Comparison of ENCODE assay signal across 8 cellular contexts in genomic region chr1:183604048-183604808, GRCh38.
DNase-seq lines count a peak whose midpoint lies in the region; ATAC-seq and TF ChIP-seq lines count a peak whose summit lies in the region.

No MANE protein-coding gene starts in this region.

- ATAC-seq in HG03280 (IDR thresholded peaks at IDR 0.05; ENCODE audit: unreplicated experiment) (peak; percentile 53), GM21528 (IDR thresholded peaks at IDR 0.05; ENCODE audit: low FRiP score, unreplicated experiment) (no peak)

- no peaks in the 10 kb centered on the region for H3K36me3 Mint-ChIP-seq in nephron (ENCODE audit: low read depth)

- DNase-seq in GM13977 (ENCODE audit: low spot score) (peak; percentile 44), adipocyte (ENCODE audit: low read depth) (peak; percentile 44), pons (ENCODE audit: low spot score) (no peak), NCI-H187 treated with DMSO at 0.1 percent for 48 hours (lab: John Stamatoyannopoulos, UW) (no peak), NCI-H510A treated with DMSO at 0.1 percent for 48 hours (lab: John Stamatoyannopoulos, UW) (no peak)

- H3K4me3 Mint-ChIP-seq in nephron, result no peak overlapping the region

- peaks cover 29% of the 10 kb centered on the region for H3K4me1 Mint-ChIP-seq in nephron

- no peaks in the 10 kb centered on the region for H3K36me3 ChIP-seq in adipocyte (ENCODE audit: control insufficient read depth, insufficient read depth, low read length, severe bottlenecking)

- peaks cover 25% of the 10 kb centered on the region for H3K4me1 ChIP-seq in adipocyte (ENCODE audit: control insufficient read depth, insufficient read depth, low read length)

- H3K9ac ChIP-seq in adipocyte (ENCODE audit: low read length), result no peak overlapping the region

- H3K27me3 Mint-ChIP-seq in nephron (ENCODE audit: low read depth), result peaks cover 7% of the 10 kb centered on the region

- H3K27me3 ChIP-seq in adipocyte (replicated peaks; ENCODE audit: control insufficient read depth, insufficient read depth, low read length), result no peaks in the 10 kb centered on the region

- no peak for TF ChIP-seq CTCF in GM13977 (IDR thresholded peaks at IDR 0.05; ENCODE audit: extremely low read depth, insufficient read depth, missing control alignments)
- no peak for TF ChIP-seq CTCF in nephron (IDR thresholded peaks at IDR 0.05; ENCODE audit: unreplicated experiment in 3 of 3)

- no peak overlapping the region for H3K4me3 ChIP-seq in adipocyte (ENCODE audit: low read length)

- H3K9me3 ChIP-seq in adipocyte (ENCODE audit: control insufficient read depth, low read length), result no peaks in the 10 kb centered on the region

- peak overlapping the region; percentile 58 to 72 (median 64) for H3K27ac Mint-ChIP-seq in nephron

- in situ Hi-C loops in GM13977 (cut with MboI; ENCODE audit: low pct_unique_long_range_greater_than_20kb, low sequenced_read_pairs, unreplicated experiment), result no loop called here

- no peaks in the 10 kb centered on the region for H3K9me3 Mint-ChIP-seq in nephron

Comparison
In these comparisons a context has a peak if more than half of its experiments do, and no peak if none do; other contexts are left out.
1. DNase-seq: peak in GM13977 (single experiment) and adipocyte (single experiment); none in pons (single experiment), NCI-H187 treated with DMSO at 0.1 percent for 48 hours (single experiment) and NCI-H510A treated with DMSO at 0.1 percent for 48 hours (single experiment).